19 cellular contexts compared by ENCODE assay signal in genomic region chr4:91837608-91838029, GRCh38.
A peak's percentile ranks its signal among the peaks of the same experiment; 100 is the strongest.
DNase-seq lines count a peak whose midpoint lies in the region; ATAC-seq and TF ChIP-seq lines count a peak whose summit lies in the region.
"Had no signal": no experiment of that assay in that cellular context is flagged by ENCODE, and none has a peak within 500 bp of the region (broad histone marks: within the 10 kb centered on the region; RNA-seq: fewer than 3 reads in every experiment).

No MANE protein-coding gene starts in this region.

- H3K9ac ChIP-seq in adipocyte (ENCODE audit: low read length) (no peak overlapping the region), smooth muscle cell (ENCODE audit: low read depth) (no peak overlapping the region)
- H3K9ac ChIP-seq: BLaER1 had no signal

- 0% methylated on average over 1 of the region's 1 CpG for WGBS in smooth muscle cell (ENCODE audit: low lambda C conversion rate)

- CTCF ChIA-PET in MCF 10A (lab: Yijun Ruan, JAX): no interaction called here

- no peaks in the 10 kb centered on the region for H3F3A ChIP-seq in smooth muscle cell (ENCODE audit: low read depth)

- TF ChIP-seq CTCF in MCF 10A (IDR thresholded peaks at IDR 0.05; ENCODE audit: unreplicated experiment) (no peak), breast epithelium (IDR thresholded peaks at IDR 0.05) (no peak), fibroblast of villous mesenchyme (IDR thresholded peaks at IDR 0.05; ENCODE audit: insufficient read depth, low read depth, low read length) (no peak), smooth muscle cell (IDR thresholded peaks at IDR 0.05; ENCODE audit: borderline replicate concordance, insufficient read depth, poor library complexity, severe bottlenecking) (no peak)

- no peak overlapping the region for H3K4me3 ChIP-seq in breast epithelium
- no peak overlapping the region for H3K4me3 ChIP-seq in adipocyte (ENCODE audit: low read length)
- H3K4me3 ChIP-seq in fibroblast of villous mesenchyme (ENCODE audit: low read depth, low read length): no peak overlapping the region
- H3K4me3 ChIP-seq in smooth muscle cell: no peak overlapping the region
- H3K4me3 ChIP-seq: BLaER1 had no signal

- POLR2A ChIA-PET in MCF 10A (lab: Yijun Ruan, JAX): no interaction called here

- H3K27ac ChIP-seq in breast epithelium: no peak overlapping the region
- H3K27ac ChIP-seq in smooth muscle cell (ENCODE audit: low read depth): peak overlapping the region; percentile 1
- H3K27ac ChIP-seq: BLaER1, VCaP had no signal

- intact Hi-C loops in MCF 10A (cut with micrococcal nuclease) (no loop called here), breast epithelium (cut with DNase I; ENCODE audit: low total_unique reads) (no loop called here)

- DNase-seq in MCF 10A (ENCODE audit: unreplicated experiment) (peak; percentile 33), breast epithelium (ENCODE audit: low spot score in 2 of 2) (no peak), adipocyte (ENCODE audit: low read depth) (peak; percentile 72), fibroblast of villous mesenchyme (ENCODE audit: low read depth) (peak; percentile 34), smooth muscle cell (lab: John Stamatoyannopoulos, UW; ENCODE audit: unreplicated experiment) (no peak), amygdala (lab: John Stamatoyannopoulos, UW) (no peak)
- DNase-seq in activated CD4-positive, CD25-positive, alpha-beta regulatory T cell (lab: John Stamatoyannopoulos, UW): no peak
- DNase-seq: activated CD4-positive, alpha-beta memory T cell treated with anti-CD3 and anti-CD28 coated beads for 36 hours; activated naive CD4-positive, alpha-beta T cell treated with anti-CD3 and anti-CD28 coated beads, Interleukin-2, amount 50 U/mL, for 16 hours; Kasumi-1; right cardiac atrium; stimulated activated naive CD4-positive, alpha-beta T cell treated with Interleukin-2 at 50 U/mL for 16 hours had no signal

- H3K36me3 ChIP-seq in breast epithelium: no peaks in the 10 kb centered on the region
- no peaks in the 10 kb centered on the region for H3K36me3 ChIP-seq in adipocyte (ENCODE audit: control insufficient read depth, insufficient read depth, low read length, severe bottlenecking)
- no peaks in the 10 kb centered on the region for H3K36me3 ChIP-seq in smooth muscle cell (ENCODE audit: low read depth)
- H3K36me3 ChIP-seq: BLaER1 had no signal

- TF ChIP-seq POLR2A in breast epithelium (IDR thresholded peaks at IDR 0.05): no peak

- no peaks in the 10 kb centered on the region for H4K20me1 ChIP-seq in smooth muscle cell (ENCODE audit: low read depth)
- H4K20me1 ChIP-seq: BLaER1 had no signal

- H3K27me3 ChIP-seq in breast epithelium: no peaks in the 10 kb centered on the region
- peaks cover 4% of the 10 kb centered on the region for H3K27me3 ChIP-seq in adipocyte (replicated peaks; ENCODE audit: control insufficient read depth, insufficient read depth, low read length)
- no peaks in the 10 kb centered on the region for H3K27me3 ChIP-seq in smooth muscle cell (ENCODE audit: low read depth)
- H3K27me3 ChIP-seq: BLaER1 had no signal

- no TSS peak for BruUV-seq in MCF 10A (replicated peaks; lab: Mats Ljungman, UMichigan)

- no peaks in the 10 kb centered on the region for H3K4me1 ChIP-seq in breast epithelium
- peaks cover 12% of the 10 kb centered on the region for H3K4me1 ChIP-seq in adipocyte (ENCODE audit: control insufficient read depth, insufficient read depth, low read length)
- H3K4me1 ChIP-seq in smooth muscle cell (ENCODE audit: low read depth): no peaks in the 10 kb centered on the region
- H3K4me1 ChIP-seq: BLaER1 had no signal

- H3K27ac Mint-ChIP-seq in MCF 10A (ENCODE audit: low read depth, unreplicated experiment): no peak overlapping the region
- H3K27ac Mint-ChIP-seq: activated CD4-positive, alpha-beta memory T cell treated with anti-CD3 and anti-CD28 coated beads for 36 hours; T-helper 1 cell treated with Interleukin-12 subunit alpha and Interleukin-12 subunit beta and Interleukin-4 antibody, amounts not matched to agents 30 μg/mL and 1 μg/mL, for 36 hours; type B pancreatic cell had no signal

- no peaks in the 10 kb centered on the region for H3K36me3 Mint-ChIP-seq in MCF 10A (ENCODE audit: insufficient read depth, unreplicated experiment)
- H3K36me3 Mint-ChIP-seq: activated CD4-positive, alpha-beta memory T cell treated with anti-CD3 and anti-CD28 coated beads for 36 hours had no signal

- no peak overlapping the region for H2AFZ ChIP-seq in smooth muscle cell (ENCODE audit: low read depth)

- peaks cover 12 to 23% of the 10 kb centered on the region in 2 donors for H3K9me3 ChIP-seq in breast epithelium
- H3K9me3 ChIP-seq in adipocyte (ENCODE audit: control insufficient read depth, low read length): peaks cover 26% of the 10 kb centered on the region
- H3K9me3 ChIP-seq in smooth muscle cell (replicated peaks; ENCODE audit: low read depth): peaks cover 8% of the 10 kb centered on the region

- no peaks in the 10 kb centered on the region for H3K9me3 Mint-ChIP-seq in MCF 10A (ENCODE audit: unreplicated experiment)

- no peaks in the 10 kb centered on the region for H3K79me2 ChIP-seq in smooth muscle cell (ENCODE audit: low read depth)

- H3K4me3 Mint-ChIP-seq in MCF 10A (ENCODE audit: unreplicated experiment): no peak overlapping the region
- H3K4me3 Mint-ChIP-seq: activated CD4-positive, alpha-beta memory T cell treated with anti-CD3 and anti-CD28 coated beads for 36 hours; T-helper 1 cell treated with Interleukin-12 subunit alpha and Interleukin-12 subunit beta and Interleukin-4 antibody, amounts not matched to agents 30 μg/mL and 1 μg/mL, for 36 hours; type B pancreatic cell had no signal

- H3K4me1 Mint-ChIP-seq in MCF 10A (ENCODE audit: insufficient read depth, unreplicated experiment): peaks cover 6% of the 10 kb centered on the region

- H3K4me2 ChIP-seq in smooth muscle cell: no peak overlapping the region
- H3K4me2 ChIP-seq: BLaER1 had no signal

- no peaks in the 10 kb centered on the region for H3K27me3 Mint-ChIP-seq in MCF 10A (ENCODE audit: insufficient read depth, unreplicated experiment)
- H3K27me3 Mint-ChIP-seq: activated CD4-positive, alpha-beta memory T cell treated with anti-CD3 and anti-CD28 coated beads for 36 hours had no signal

- ATAC-seq in HG03457 (IDR thresholded peaks at IDR 0.05; ENCODE audit: unreplicated experiment): no peak
- ATAC-seq: HCT116, left lobe of liver, right cardiac atrium had no signal

Comparison
In these comparisons a context has a peak if more than half of its experiments do, and no peak if none do; other contexts are left out.
1. DNase-seq: peak in MCF 10A (single experiment), adipocyte (single experiment) and fibroblast of villous mesenchyme (single experiment); none in breast epithelium (0 of 2), smooth muscle cell (single experiment), amygdala (0 of 56) and activated CD4-positive, CD25-positive, alpha-beta regulatory T cell (0 of 4).